ENCODE assay signal across 28 cellular contexts in the genomic region with DNA sequence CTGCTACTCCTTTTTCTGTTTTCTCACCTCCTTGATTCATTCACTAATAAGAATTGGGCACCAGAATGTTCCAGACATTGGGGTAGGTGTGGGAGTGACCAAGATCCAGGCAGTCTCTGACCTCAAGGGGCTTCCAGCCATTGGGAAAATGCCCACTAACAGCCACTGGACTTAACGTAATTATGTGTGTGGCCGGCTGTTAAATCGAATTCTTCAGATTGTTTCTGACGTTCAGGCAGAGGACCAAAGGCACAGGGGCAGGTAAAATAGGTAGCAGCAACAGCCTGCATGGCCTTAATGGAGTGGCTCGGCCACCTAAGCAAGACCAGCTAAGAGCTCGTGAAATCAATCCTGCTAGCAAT. TPM values are rescaled to one million over a fixed set of nuclear protein-coding genes. Genes with fewer than 3 reads are reported as not detected.
"Had no signal": no experiment of that assay in that cellular context is flagged by ENCODE, and none has a peak within 500 bp of the region (broad histone marks: within the 10 kb centered on the region; RNA-seq: fewer than 3 reads in every experiment).

No MANE protein-coding gene starts in this region.

- H3K9me3 Mint-ChIP-seq: activated naive CD4-positive, alpha-beta T cell treated with anti-CD3 and anti-CD28 coated beads for 36 hours; activated naive CD8-positive, alpha-beta T cell treated with anti-CD3 and anti-CD28 coated beads for 36 hours; brain; naive B cell had no signal

- H3K4me3 ChIP-seq: ascending aorta, heart left ventricle, lower lobe of right lung, pancreas, psoas muscle, sigmoid colon, testis, transverse colon, vagina had no signal

- H3K27me3 ChIP-seq: ascending aorta, heart left ventricle, pancreas, sigmoid colon, testis, transverse colon, vagina had no signal

- H3K27ac ChIP-seq: ascending aorta, heart left ventricle, lower lobe of right lung, pancreas, psoas muscle, sigmoid colon, testis, transverse colon, vagina had no signal

- H3K36me3 Mint-ChIP-seq: brain, naive B cell had no signal

- H3K4me3 Mint-ChIP-seq: activated naive CD4-positive, alpha-beta T cell treated with anti-CD3 and anti-CD28 coated beads for 36 hours; activated naive CD8-positive, alpha-beta T cell treated with anti-CD3 and anti-CD28 coated beads for 36 hours; brain; naive B cell had no signal

- ATAC-seq: activated CD4-positive, CD25-positive, alpha-beta regulatory T cell treated with anti-CD3 and anti-CD28 coated beads, Interleukin-2, amount 50 U/mL, for 24 hours; heart left ventricle; left lobe of liver; lower lobe of right lung; pancreas; psoas muscle had no signal

- H3K27ac Mint-ChIP-seq: activated naive CD4-positive, alpha-beta T cell treated with anti-CD3 and anti-CD28 coated beads for 36 hours; activated naive CD8-positive, alpha-beta T cell treated with anti-CD3 and anti-CD28 coated beads for 36 hours had no signal

- DNase-seq: activated CD4-positive, alpha-beta T cell treated with anti-CD3 and anti-CD28 coated beads for 48 hours; activated CD4-positive, alpha-beta T cell treated with anti-CD3 and anti-CD28 coated beads, Interleukin-2, amount 50 U/mL, for 48 hours; activated CD8-positive, alpha-beta memory T cell treated with anti-CD3 and anti-CD28 coated beads for 24 hours; activated effector memory CD4-positive, alpha-beta T cell treated with anti-CD3 and anti-CD28 coated beads, Interleukin-2, amount 50 U/mL, for 16 hours; activated naive CD4-positive, alpha-beta T cell treated with anti-CD3 and anti-CD28 coated beads for 36 hours; activated naive CD8-positive, alpha-beta T cell treated with anti-CD3 and anti-CD28 coated beads for 36 hours; caudate nucleus; cortex of kidney; heart left ventricle; kidney glomerular epithelial cell; lower lobe of right lung; naive B cell; pancreas; psoas muscle; sigmoid colon; stimulated activated CD4-positive, alpha-beta T cell treated with anti-CD3 and anti-CD28 coated beads, Interleukin-15, amount 100 ng/mL, for 24 hours; stimulated activated CD4-positive, alpha-beta T cell treated with anti-CD3 and anti-CD28 coated beads, Interleukin-2, amount 100 ng/mL, for 24 hours; stimulated activated naive CD4-positive, alpha-beta T cell; testis; transverse colon had no signal

- H3K27me3 Mint-ChIP-seq: activated naive CD8-positive, alpha-beta T cell treated with anti-CD3 and anti-CD28 coated beads for 36 hours; naive B cell had no signal

- H3K9me3 ChIP-seq: ascending aorta, heart left ventricle, lower lobe of right lung, pancreas, psoas muscle, sigmoid colon, testis, transverse colon, vagina had no signal

- H3K4me1 ChIP-seq: ascending aorta, lower lobe of right lung, pancreas, psoas muscle, sigmoid colon, testis, transverse colon, vagina had no signal

- H3K36me3 ChIP-seq: ascending aorta, lower lobe of right lung, pancreas, sigmoid colon, transverse colon, vagina had no signal

RNA-seq across cellular contexts. Expression of gene CKMT2, which starts 48.4 kb away (rescaled TPM):
- total RNA-seq: activated naive CD4-positive, alpha-beta T cell treated with anti-CD3 and anti-CD28 coated beads for 36 hours; activated naive CD8-positive, alpha-beta T cell treated with anti-CD3 and anti-CD28 coated beads for 36 hours; chondrocyte; endothelial cell of umbilical vein had no signal
- polyA plus RNA-seq: endothelial cell of umbilical vein, neural cell had no signal
